In genomic region chr1:165630629-165631402, GRCh38 we compare ENCODE assay signal across 1 cellular context.
A peak's percentile ranks its signal among the peaks of the same experiment; 100 is the strongest.
TF ChIP-seq lines count a peak whose summit lies in the region.

MGST3 (plus strand) TSS chr1:165631234; CDS start chr1:165649848, 18,614 bp downstream.

TF ChIP-seq in HepG2, 621 proteins besides CTCF, POLR2A, EP300 and RAD21 (continued from another document and continues in another):
- TF ChIP-seq ARID5B (CRISPR knock-in tag; IDR thresholded peaks at IDR 0.05) (peak; percentile 26), RNF219 (CRISPR knock-in tag; IDR thresholded peaks at IDR 0.05) (no peak), ZNF280B (CRISPR knock-in tag; IDR thresholded peaks at IDR 0.05; ENCODE audit: borderline replicate concordance) (peak; percentile 86), FOXJ3 (CRISPR knock-in tag; IDR thresholded peaks at IDR 0.05; ENCODE audit: borderline replicate concordance) (peak; percentile 45), ZMAT3 (CRISPR knock-in tag; conservative IDR thresholded peaks at IDR 0.05) (no peak), MIER2 (CRISPR knock-in tag; IDR thresholded peaks at IDR 0.05) (peak; percentile 72; the same call in 1 of the 2 replicates), MYPOP (CRISPR knock-in tag; IDR thresholded peaks at IDR 0.05) (peak; percentile 86; the same call in 1 of the 2 replicates), REPIN1 (CRISPR knock-in tag; IDR thresholded peaks at IDR 0.05; ENCODE audit: borderline replicate concordance, low read depth) (peak; percentile 52), ETS1 (CRISPR knock-in tag; IDR thresholded peaks at IDR 0.05) (no peak), BORCS8-MEF2B (CRISPR knock-in tag; IDR thresholded peaks at IDR 0.05) (no peak), CBX5 (CRISPR knock-in tag; IDR thresholded peaks at IDR 0.05; ENCODE audit: borderline replicate concordance) (no peak), ZNF10 (CRISPR knock-in tag; IDR thresholded peaks at IDR 0.05; ENCODE audit: borderline replicate concordance, low read depth) (no peak), GABPB1 (CRISPR knock-in tag; IDR thresholded peaks at IDR 0.05) (peak; percentile 65; the same call in 1 of the 2 replicates), SP4 (CRISPR knock-in tag; IDR thresholded peaks at IDR 0.05) (peak; percentile 86), ZNF20 (CRISPR knock-in tag; IDR thresholded peaks at IDR 0.05) (no peak), ZNF136 (CRISPR knock-in tag; IDR thresholded peaks at IDR 0.05; ENCODE audit: low read depth) (peak; percentile 59; the same call in 1 of the 2 replicates), ZNF317 (CRISPR knock-in tag; IDR thresholded peaks at IDR 0.05) (peak; percentile 70; the same call in 1 of the 2 replicates), ZSCAN21 (CRISPR knock-in tag; IDR thresholded peaks at IDR 0.05; ENCODE audit: borderline replicate concordance) (no peak; the same call in 1 of the 2 replicates), MAF1 (CRISPR knock-in tag; IDR thresholded peaks at IDR 0.05; ENCODE audit: borderline replicate concordance) (no peak), ADNP (CRISPR knock-in tag; IDR thresholded peaks at IDR 0.05) (no peak), RELA (CRISPR knock-in tag; IDR thresholded peaks at IDR 0.05) (no peak), TRAFD1 (CRISPR knock-in tag; IDR thresholded peaks at IDR 0.05; ENCODE audit: borderline replicate concordance) (no peak), GTF3A (CRISPR knock-in tag; conservative IDR thresholded peaks at IDR 0.05) (no peak), RBAK (CRISPR knock-in tag; IDR thresholded peaks at IDR 0.05) (no peak), NR2C2 (CRISPR knock-in tag; IDR thresholded peaks at IDR 0.05; ENCODE audit: borderline replicate concordance) (peak; percentile 36; the same call in 1 of the 2 replicates), ZFP62 (CRISPR knock-in tag; IDR thresholded peaks at IDR 0.05) (no peak), ZNF331 (CRISPR knock-in tag; IDR thresholded peaks at IDR 0.05) (peak; percentile 62), ZNF605 (CRISPR knock-in tag; IDR thresholded peaks at IDR 0.05) (peak; percentile 92), SKIL (CRISPR knock-in tag; IDR thresholded peaks at IDR 0.05; ENCODE audit: borderline replicate concordance) (no peak), ZNF205 (CRISPR knock-in tag; IDR thresholded peaks at IDR 0.05) (peak; percentile 99), HNRNPUL1 (IDR thresholded peaks at IDR 0.05; ENCODE audit: low read depth, low read length) (no peak), MAFF (IDR thresholded peaks at IDR 0.05; ENCODE audit: low read depth, low read length) (no peak), ZNF569 (CRISPR knock-in tag; IDR thresholded peaks at IDR 0.05; ENCODE audit: borderline replicate concordance) (no peak), ZNF772 (CRISPR knock-in tag; IDR thresholded peaks at IDR 0.05) (no peak; the same call in 1 of the 2 replicates), HNRNPL (IDR thresholded peaks at IDR 0.05; ENCODE audit: low read depth, low read length) (no peak), TCF12 (IDR thresholded peaks at IDR 0.05) (no peak), TCF12 (CRISPR knock-in tag; IDR thresholded peaks at IDR 0.05) (no peak), ZNF512 (CRISPR knock-in tag; IDR thresholded peaks at IDR 0.05) (no peak), SIN3B (IDR thresholded peaks at IDR 0.05; ENCODE audit: low read length) (no peak; the same call in 1 of the 2 replicates), KDM6A (CRISPR knock-in tag; IDR thresholded peaks at IDR 0.05; ENCODE audit: low read depth) (no peak), ZSCAN22 (CRISPR knock-in tag; IDR thresholded peaks at IDR 0.05) (no peak), MXD4 (CRISPR knock-in tag; IDR thresholded peaks at IDR 0.05) (no peak), ZNF878 (CRISPR knock-in tag; IDR thresholded peaks at IDR 0.05) (peak; percentile 73; the same call in 1 of the 2 replicates), ZNF598 (CRISPR knock-in tag; IDR thresholded peaks at IDR 0.05; ENCODE audit: borderline replicate concordance) (peak; percentile 64; the same call in 1 of the 2 replicates), ZNF414 (CRISPR knock-in tag; IDR thresholded peaks at IDR 0.05) (peak; percentile 73; the same call in 1 of the 2 replicates), THAP11 (CRISPR knock-in tag; IDR thresholded peaks at IDR 0.05) (peak; percentile 78), ZNF616 (CRISPR knock-in tag; IDR thresholded peaks at IDR 0.05; ENCODE audit: low read depth) (no peak), KAT7 (CRISPR knock-in tag; IDR thresholded peaks at IDR 0.05; ENCODE audit: borderline replicate concordance) (peak; percentile 7; the same call in 1 of the 2 replicates), IRF9 (CRISPR knock-in tag; IDR thresholded peaks at IDR 0.05; ENCODE audit: borderline replicate concordance) (no peak)
